Comparison of ENCODE assay signal across 1 cellular context in genomic region chr12:68808388-68809189, GRCh38.
A peak's percentile ranks its signal among the peaks of the same experiment; 100 is the strongest.
TF ChIP-seq lines count a peak whose summit lies in the region.

No MANE protein-coding gene starts in this region.

TF ChIP-seq in K562, 482 proteins besides CTCF, POLR2A, EP300 and RAD21 (continued from another document and continues in another):
- TF ChIP-seq, protein P1, sequence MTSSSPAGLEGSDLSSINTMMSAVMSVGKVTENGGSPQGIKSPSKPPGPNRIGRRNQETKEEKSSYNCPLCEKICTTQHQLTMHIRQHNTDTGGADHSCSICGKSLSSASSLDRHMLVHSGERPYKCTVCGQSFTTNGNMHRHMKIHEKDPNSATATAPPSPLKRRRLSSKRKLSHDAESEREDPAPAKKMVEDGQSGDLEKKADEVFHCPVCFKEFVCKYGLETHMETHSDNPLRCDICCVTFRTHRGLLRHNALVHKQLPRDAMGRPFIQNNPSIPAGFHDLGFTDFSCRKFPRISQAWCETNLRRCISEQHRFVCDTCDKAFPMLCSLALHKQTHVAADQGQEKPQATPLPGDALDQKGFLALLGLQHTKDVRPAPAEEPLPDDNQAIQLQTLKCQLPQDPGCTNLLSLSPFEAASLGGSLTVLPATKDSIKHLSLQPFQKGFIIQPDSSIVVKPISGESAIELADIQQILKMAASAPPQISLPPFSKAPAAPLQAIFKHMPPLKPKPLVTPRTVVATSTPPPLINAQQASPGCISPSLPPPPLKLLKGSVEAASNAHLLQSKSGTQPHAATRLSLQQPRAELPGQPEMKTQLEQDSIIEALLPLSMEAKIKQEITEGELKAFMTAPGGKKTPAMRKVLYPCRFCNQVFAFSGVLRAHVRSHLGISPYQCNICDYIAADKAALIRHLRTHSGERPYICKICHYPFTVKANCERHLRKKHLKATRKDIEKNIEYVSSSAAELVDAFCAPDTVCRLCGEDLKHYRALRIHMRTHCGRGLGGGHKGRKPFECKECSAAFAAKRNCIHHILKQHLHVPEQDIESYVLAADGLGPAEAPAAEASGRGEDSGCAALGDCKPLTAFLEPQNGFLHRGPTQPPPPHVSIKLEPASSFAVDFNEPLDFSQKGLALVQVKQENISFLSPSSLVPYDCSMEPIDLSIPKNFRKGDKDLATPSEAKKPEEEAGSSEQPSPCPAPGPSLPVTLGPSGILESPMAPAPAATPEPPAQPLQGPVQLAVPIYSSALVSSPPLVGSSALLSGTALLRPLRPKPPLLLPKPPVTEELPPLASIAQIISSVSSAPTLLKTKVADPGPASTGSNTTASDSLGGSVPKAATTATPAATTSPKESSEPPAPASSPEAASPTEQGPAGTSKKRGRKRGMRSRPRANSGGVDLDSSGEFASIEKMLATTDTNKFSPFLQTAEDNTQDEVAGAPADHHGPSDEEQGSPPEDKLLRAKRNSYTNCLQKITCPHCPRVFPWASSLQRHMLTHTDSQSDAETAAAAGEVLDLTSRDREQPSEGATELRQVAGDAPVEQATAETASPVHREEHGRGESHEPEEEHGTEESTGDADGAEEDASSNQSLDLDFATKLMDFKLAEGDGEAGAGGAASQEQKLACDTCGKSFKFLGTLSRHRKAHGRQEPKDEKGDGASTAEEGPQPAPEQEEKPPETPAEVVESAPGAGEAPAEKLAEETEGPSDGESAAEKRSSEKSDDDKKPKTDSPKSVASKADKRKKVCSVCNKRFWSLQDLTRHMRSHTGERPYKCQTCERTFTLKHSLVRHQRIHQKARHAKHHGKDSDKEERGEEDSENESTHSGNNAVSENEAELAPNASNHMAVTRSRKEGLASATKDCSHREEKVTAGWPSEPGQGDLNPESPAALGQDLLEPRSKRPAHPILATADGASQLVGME (CRISPR knock-in tag; IDR thresholded peaks at IDR 0.05), result no peak; the same call in 1 of the 2 replicates
- TF ChIP-seq, protein P2, sequence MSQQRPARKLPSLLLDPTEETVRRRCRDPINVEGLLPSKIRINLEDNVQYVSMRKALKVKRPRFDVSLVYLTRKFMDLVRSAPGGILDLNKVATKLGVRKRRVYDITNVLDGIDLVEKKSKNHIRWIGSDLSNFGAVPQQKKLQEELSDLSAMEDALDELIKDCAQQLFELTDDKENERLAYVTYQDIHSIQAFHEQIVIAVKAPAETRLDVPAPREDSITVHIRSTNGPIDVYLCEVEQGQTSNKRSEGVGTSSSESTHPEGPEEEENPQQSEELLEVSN (IDR thresholded peaks at IDR 0.05; ENCODE audit: borderline replicate concordance in 1 of 2, extremely low read depth in 1 of 2, insufficient read depth in 1 of 2, insufficient read length in 1 of 2, low read depth in 1 of 2, low read length in 1 of 2, poor library complexity in 1 of 2, severe bottlenecking in 1 of 2), result peak in 1 of 2 experiments; percentile 78
- TF ChIP-seq, protein P3, sequence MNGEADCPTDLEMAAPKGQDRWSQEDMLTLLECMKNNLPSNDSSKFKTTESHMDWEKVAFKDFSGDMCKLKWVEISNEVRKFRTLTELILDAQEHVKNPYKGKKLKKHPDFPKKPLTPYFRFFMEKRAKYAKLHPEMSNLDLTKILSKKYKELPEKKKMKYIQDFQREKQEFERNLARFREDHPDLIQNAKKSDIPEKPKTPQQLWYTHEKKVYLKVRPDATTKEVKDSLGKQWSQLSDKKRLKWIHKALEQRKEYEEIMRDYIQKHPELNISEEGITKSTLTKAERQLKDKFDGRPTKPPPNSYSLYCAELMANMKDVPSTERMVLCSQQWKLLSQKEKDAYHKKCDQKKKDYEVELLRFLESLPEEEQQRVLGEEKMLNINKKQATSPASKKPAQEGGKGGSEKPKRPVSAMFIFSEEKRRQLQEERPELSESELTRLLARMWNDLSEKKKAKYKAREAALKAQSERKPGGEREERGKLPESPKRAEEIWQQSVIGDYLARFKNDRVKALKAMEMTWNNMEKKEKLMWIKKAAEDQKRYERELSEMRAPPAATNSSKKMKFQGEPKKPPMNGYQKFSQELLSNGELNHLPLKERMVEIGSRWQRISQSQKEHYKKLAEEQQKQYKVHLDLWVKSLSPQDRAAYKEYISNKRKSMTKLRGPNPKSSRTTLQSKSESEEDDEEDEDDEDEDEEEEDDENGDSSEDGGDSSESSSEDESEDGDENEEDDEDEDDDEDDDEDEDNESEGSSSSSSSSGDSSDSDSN (IDR thresholded peaks at IDR 0.05; ENCODE audit: borderline replicate concordance in 1 of 2, low read depth in 2 of 2, low read length in 2 of 2), result peak in 1 of 2 experiments; percentile 43; a peak in 1 of 4 replicates
- TF ChIP-seq TAL1 (IDR thresholded peaks at IDR 0.05) (no peak), HDAC1 (IDR thresholded peaks at IDR 0.05) (peak in 1 of 2 experiments; percentile 88; a peak in 2 of 4 replicates), TAF9B (IDR thresholded peaks at IDR 0.05; ENCODE audit: partially characterized antibody) (peak; percentile 50), ZNF589 (CRISPR knock-in tag; IDR thresholded peaks at IDR 0.05; ENCODE audit: low read depth) (peak; percentile 8), RBM34 (IDR thresholded peaks at IDR 0.05; ENCODE audit: borderline replicate concordance, insufficient read depth, low read length) (no peak), JUN (IDR thresholded peaks at IDR 0.05; ENCODE audit: borderline replicate concordance, low read depth, low read length) (0 out of 2 replicates have a peak, but pooled peaks have one; percentile 46), JUN (CRISPR knock-in tag; IDR thresholded peaks at IDR 0.05; ENCODE audit: borderline replicate concordance) (no peak), JUNB (CRISPR knock-in tag; conservative IDR thresholded peaks at IDR 0.05) (no peak), SUPT5H (IDR thresholded peaks at IDR 0.05) (peak; percentile 4; the same call in 1 of the 2 replicates), SMARCC2 (IDR thresholded peaks at IDR 0.05; ENCODE audit: low read depth) (no peak), E2F3 (CRISPR knock-in tag; IDR thresholded peaks at IDR 0.05) (no peak), POLR2AphosphoS2 (IDR thresholded peaks at IDR 0.05; ENCODE audit: low read length) (no peak), SAP30 (IDR thresholded peaks at IDR 0.05; ENCODE audit: borderline replicate concordance, insufficient read depth, low read depth, low read length, poor library complexity, severe bottlenecking) (peak; percentile 65), AFF1 (IDR thresholded peaks at IDR 0.05; ENCODE audit: low read depth in 1 of 2, partially characterized antibody in 2 of 2) (peak in 1 of 2 experiments; percentile 25), POLR2AphosphoS5 (IDR thresholded peaks at IDR 0.05; ENCODE audit: control insufficient read depth, insufficient read depth, low read depth, low read length) (peak; percentile 60; the same call in 1 of the 2 replicates), ZFX (CRISPR knock-in tag; IDR thresholded peaks at IDR 0.05) (peak; percentile 69), HDAC8 (tag; IDR thresholded peaks at IDR 0.05) (no peak; the same call in 1 of the 2 replicates)
- TF ChIP-seq, protein P4, sequence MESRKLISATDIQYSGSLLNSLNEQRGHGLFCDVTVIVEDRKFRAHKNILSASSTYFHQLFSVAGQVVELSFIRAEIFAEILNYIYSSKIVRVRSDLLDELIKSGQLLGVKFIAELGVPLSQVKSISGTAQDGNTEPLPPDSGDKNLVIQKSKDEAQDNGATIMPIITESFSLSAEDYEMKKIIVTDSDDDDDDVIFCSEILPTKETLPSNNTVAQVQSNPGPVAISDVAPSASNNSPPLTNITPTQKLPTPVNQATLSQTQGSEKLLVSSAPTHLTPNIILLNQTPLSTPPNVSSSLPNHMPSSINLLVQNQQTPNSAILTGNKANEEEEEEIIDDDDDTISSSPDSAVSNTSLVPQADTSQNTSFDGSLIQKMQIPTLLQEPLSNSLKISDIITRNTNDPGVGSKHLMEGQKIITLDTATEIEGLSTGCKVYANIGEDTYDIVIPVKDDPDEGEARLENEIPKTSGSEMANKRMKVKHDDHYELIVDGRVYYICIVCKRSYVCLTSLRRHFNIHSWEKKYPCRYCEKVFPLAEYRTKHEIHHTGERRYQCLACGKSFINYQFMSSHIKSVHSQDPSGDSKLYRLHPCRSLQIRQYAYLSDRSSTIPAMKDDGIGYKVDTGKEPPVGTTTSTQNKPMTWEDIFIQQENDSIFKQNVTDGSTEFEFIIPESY (CRISPR knock-in tag; IDR thresholded peaks at IDR 0.05), result no peak
- TF ChIP-seq, protein P5, sequence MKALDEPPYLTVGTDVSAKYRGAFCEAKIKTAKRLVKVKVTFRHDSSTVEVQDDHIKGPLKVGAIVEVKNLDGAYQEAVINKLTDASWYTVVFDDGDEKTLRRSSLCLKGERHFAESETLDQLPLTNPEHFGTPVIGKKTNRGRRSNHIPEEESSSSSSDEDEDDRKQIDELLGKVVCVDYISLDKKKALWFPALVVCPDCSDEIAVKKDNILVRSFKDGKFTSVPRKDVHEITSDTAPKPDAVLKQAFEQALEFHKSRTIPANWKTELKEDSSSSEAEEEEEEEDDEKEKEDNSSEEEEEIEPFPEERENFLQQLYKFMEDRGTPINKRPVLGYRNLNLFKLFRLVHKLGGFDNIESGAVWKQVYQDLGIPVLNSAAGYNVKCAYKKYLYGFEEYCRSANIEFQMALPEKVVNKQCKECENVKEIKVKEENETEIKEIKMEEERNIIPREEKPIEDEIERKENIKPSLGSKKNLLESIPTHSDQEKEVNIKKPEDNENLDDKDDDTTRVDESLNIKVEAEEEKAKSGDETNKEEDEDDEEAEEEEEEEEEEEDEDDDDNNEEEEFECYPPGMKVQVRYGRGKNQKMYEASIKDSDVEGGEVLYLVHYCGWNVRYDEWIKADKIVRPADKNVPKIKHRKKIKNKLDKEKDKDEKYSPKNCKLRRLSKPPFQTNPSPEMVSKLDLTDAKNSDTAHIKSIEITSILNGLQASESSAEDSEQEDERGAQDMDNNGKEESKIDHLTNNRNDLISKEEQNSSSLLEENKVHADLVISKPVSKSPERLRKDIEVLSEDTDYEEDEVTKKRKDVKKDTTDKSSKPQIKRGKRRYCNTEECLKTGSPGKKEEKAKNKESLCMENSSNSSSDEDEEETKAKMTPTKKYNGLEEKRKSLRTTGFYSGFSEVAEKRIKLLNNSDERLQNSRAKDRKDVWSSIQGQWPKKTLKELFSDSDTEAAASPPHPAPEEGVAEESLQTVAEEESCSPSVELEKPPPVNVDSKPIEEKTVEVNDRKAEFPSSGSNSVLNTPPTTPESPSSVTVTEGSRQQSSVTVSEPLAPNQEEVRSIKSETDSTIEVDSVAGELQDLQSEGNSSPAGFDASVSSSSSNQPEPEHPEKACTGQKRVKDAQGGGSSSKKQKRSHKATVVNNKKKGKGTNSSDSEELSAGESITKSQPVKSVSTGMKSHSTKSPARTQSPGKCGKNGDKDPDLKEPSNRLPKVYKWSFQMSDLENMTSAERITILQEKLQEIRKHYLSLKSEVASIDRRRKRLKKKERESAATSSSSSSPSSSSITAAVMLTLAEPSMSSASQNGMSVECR (CRISPR knock-in tag; IDR thresholded peaks at IDR 0.05), result peak; percentile 76; the same call in 1 of the 2 replicates
- TF ChIP-seq, protein P6, sequence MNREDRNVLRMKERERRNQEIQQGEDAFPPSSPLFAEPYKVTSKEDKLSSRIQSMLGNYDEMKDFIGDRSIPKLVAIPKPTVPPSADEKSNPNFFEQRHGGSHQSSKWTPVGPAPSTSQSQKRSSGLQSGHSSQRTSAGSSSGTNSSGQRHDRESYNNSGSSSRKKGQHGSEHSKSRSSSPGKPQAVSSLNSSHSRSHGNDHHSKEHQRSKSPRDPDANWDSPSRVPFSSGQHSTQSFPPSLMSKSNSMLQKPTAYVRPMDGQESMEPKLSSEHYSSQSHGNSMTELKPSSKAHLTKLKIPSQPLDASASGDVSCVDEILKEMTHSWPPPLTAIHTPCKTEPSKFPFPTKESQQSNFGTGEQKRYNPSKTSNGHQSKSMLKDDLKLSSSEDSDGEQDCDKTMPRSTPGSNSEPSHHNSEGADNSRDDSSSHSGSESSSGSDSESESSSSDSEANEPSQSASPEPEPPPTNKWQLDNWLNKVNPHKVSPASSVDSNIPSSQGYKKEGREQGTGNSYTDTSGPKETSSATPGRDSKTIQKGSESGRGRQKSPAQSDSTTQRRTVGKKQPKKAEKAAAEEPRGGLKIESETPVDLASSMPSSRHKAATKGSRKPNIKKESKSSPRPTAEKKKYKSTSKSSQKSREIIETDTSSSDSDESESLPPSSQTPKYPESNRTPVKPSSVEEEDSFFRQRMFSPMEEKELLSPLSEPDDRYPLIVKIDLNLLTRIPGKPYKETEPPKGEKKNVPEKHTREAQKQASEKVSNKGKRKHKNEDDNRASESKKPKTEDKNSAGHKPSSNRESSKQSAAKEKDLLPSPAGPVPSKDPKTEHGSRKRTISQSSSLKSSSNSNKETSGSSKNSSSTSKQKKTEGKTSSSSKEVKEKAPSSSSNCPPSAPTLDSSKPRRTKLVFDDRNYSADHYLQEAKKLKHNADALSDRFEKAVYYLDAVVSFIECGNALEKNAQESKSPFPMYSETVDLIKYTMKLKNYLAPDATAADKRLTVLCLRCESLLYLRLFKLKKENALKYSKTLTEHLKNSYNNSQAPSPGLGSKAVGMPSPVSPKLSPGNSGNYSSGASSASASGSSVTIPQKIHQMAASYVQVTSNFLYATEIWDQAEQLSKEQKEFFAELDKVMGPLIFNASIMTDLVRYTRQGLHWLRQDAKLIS (CRISPR knock-in tag; IDR thresholded peaks at IDR 0.05), result peak; percentile 9; the same call in 1 of the 2 replicates
- TF ChIP-seq, protein P7, sequence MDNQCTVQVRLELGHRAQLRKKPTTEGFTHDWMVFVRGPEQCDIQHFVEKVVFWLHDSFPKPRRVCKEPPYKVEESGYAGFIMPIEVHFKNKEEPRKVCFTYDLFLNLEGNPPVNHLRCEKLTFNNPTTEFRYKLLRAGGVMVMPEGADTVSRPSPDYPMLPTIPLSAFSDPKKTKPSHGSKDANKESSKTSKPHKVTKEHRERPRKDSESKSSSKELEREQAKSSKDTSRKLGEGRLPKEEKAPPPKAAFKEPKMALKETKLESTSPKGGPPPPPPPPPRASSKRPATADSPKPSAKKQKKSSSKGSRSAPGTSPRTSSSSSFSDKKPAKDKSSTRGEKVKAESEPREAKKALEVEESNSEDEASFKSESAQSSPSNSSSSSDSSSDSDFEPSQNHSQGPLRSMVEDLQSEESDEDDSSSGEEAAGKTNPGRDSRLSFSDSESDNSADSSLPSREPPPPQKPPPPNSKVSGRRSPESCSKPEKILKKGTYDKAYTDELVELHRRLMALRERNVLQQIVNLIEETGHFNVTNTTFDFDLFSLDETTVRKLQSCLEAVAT (IDR thresholded peaks at IDR 0.05), result 0 out of 4 replicates have a peak, but pooled peaks of 1 of the 2 experiments have one; percentile 27
